In the genomic region with DNA sequence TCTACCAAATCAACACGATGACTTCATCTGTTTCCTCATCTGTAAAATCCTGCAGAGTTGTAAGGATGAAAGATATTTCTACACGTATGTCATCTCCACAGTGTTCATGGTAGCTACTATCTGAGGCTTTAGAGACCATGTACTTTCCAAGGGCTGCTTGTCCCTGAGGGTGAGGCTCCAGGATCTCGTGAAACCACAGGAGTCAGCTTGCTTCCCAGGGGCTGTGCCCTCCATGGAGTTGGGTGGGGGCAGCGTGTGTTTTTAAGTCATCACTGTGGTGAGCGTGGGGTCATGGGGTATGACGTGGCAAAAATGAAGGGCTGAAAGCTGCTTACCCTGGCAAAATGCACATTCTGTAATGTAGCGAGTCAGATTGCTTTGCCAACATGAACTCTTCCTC, we compare ENCODE assay signal across 11 cellular contexts.
A peak's percentile ranks its signal among the peaks of the same experiment; 100 is the strongest.
DNase-seq lines count a peak whose midpoint lies in the region; ATAC-seq and TF ChIP-seq lines count a peak whose summit lies in the region.
"Had no signal": no experiment of that assay in that cellular context is flagged by ENCODE, and none has a peak within 500 bp of the region (broad histone marks: within the 10 kb centered on the region; RNA-seq: fewer than 3 reads in every experiment).

No MANE protein-coding gene starts in this region.

- BruUV-seq in Panc1 (replicated peaks; lab: Mats Ljungman, UMichigan) = no TSS peak

- intact Hi-C loops in Panc1 (cut with micrococcal nuclease; ENCODE audit: unreplicated experiment) = loop anchor here (10.0 kb wide), 1 partner anchor 143 kb away; no protein-coding TSS in a partner anchor

- in situ Hi-C loops in Panc1 (cut with HindIII; ENCODE audit: low pct_unique_long_range_greater_than_20kb, low sequenced_read_pairs) = no loop called here

- H3K27ac ChIP-seq in Panc1 (ENCODE audit: low read length) = peak overlapping the region; percentile 98

- TF ChIP-seq CTCF in Panc1 (IDR thresholded peaks at IDR 0.05) = no peak

- H3K9me3 ChIP-seq in Panc1 (ENCODE audit: control insufficient read depth, insufficient read depth, low read depth, low read length) = no peaks in the 10 kb centered on the region

- H3K4me1 ChIP-seq in Panc1 (ENCODE audit: control insufficient read depth, insufficient read depth, low read length) = peaks cover 91% of the 10 kb centered on the region

- DNase-seq in Daoy (ENCODE audit: low read depth) (peak; percentile 91), Panc1 (ENCODE audit: low read depth, low spot score) (peak; percentile 52), dedifferentiated amniotic fluid mesenchymal stem cell (ENCODE audit: extremely low spot score) (peak; percentile 53), non-pigmented ciliary epithelial cell (ENCODE audit: low read depth) (peak; percentile 78), CD1c-positive myeloid dendritic cell (ENCODE audit: extremely low spot score) (no peak), MV-4-11 (lab: John Stamatoyannopoulos, UW) (no peak)
- DNase-seq: NCI-H2029 treated with DMSO at 0.1 percent for 48 hours; nephron progenitor cell; stimulated activated naive CD4-positive, alpha-beta T cell treated with Interleukin-2 at 50 U/mL for 16 hours had no signal

- POLR2A ChIA-PET in Panc1 (lab: Charles Lee) = interaction anchor here (0.6 to 1.0 kb wide), 2 partner anchors 53 to 78 kb away, joined by 3 to 4 read pairs; no protein-coding TSS in a partner anchor

- peaks cover 8% of the 10 kb centered on the region; the same call in 1 of the 2 replicates for H3K36me3 ChIP-seq in Panc1 (ENCODE audit: control insufficient read depth, insufficient read depth, low read length)

- peak overlapping the region in 1 of 2 experiments; percentile 1; a peak in 1 of 4 replicates for H3K4me3 ChIP-seq in Panc1 (ENCODE audit: low read depth in 2 of 2, low read length in 2 of 2)

- ATAC-seq in Panc1 (peak; percentile 17; the same call in 1 of the 2 replicates), HG02852 (IDR thresholded peaks at IDR 0.05; ENCODE audit: unreplicated experiment) (no peak), HG03460 (IDR thresholded peaks at IDR 0.05; ENCODE audit: unreplicated experiment) (no peak)

- H3K27me3 ChIP-seq in Panc1 (ENCODE audit: control insufficient read depth, insufficient read depth, low read length) = no peaks in the 10 kb centered on the region

- CTCF ChIA-PET in Panc1 (lab: Charles Lee) = interaction anchor here (0.8 kb wide), 1 partner anchor 145 kb away, joined by 3 read pairs; no protein-coding TSS in a partner anchor

Comparison
In these comparisons a context has a peak if more than half of its experiments do, and no peak if none do; other contexts are left out.
1. DNase-seq: peak in Daoy (single experiment), Panc1 (single experiment), dedifferentiated amniotic fluid mesenchymal stem cell (single experiment) and non-pigmented ciliary epithelial cell (single experiment); none in CD1c-positive myeloid dendritic cell (single experiment) and MV-4-11 (single experiment).